ENCODE assay signal across 21 cellular contexts in genomic region chrX:149908308-149908707, GRCh38. TPM values are rescaled to one million over a fixed set of nuclear protein-coding genes. Genes with fewer than 3 reads are reported as not detected.
DNase-seq lines count a peak whose midpoint lies in the region; ATAC-seq and TF ChIP-seq lines count a peak whose summit lies in the region.
"Had no signal": no experiment of that assay in that cellular context is flagged by ENCODE, and none has a peak within 500 bp of the region (broad histone marks: within the 10 kb centered on the region; RNA-seq: fewer than 3 reads in every experiment).

No MANE protein-coding gene starts in this region.

- H3K4me3 Mint-ChIP-seq in stimulated activated naive B cell treated with anti-CD40 and anti-IgM and Interleukin-4, amounts not matched to agents 10 μg/mL and 1 μg/mL and 100 μg/mL, for 72 hours, result no peak overlapping the region
- no peak overlapping the region for H3K4me3 Mint-ChIP-seq in Calu3 (ENCODE audit: low read depth, unreplicated experiment)
- H3K4me3 Mint-ChIP-seq: WTC11 had no signal

- H3K36me3 Mint-ChIP-seq in stimulated activated naive B cell treated with anti-CD40 and anti-IgM and Interleukin-4, amounts not matched to agents 10 μg/mL and 1 μg/mL and 100 μg/mL, for 72 hours, result peaks cover 2 to 4% of the 10 kb centered on the region in 2 donors
- no peaks in the 10 kb centered on the region for H3K36me3 Mint-ChIP-seq in Calu3 (ENCODE audit: insufficient read depth, unreplicated experiment)
- H3K36me3 Mint-ChIP-seq: WTC11 had no signal

- no peak overlapping the region for H3K27ac Mint-ChIP-seq in stimulated activated naive B cell treated with anti-CD40 and anti-IgM and Interleukin-4, amounts not matched to agents 10 μg/mL and 1 μg/mL and 100 μg/mL, for 72 hours
- no peak overlapping the region for H3K27ac Mint-ChIP-seq in Calu3 (ENCODE audit: unreplicated experiment)
- H3K27ac Mint-ChIP-seq: WTC11 had no signal

- CTCF ChIA-PET in Calu3 (lab: Charles Lee), result no interaction called here

- no peak for DNase-seq in stimulated activated naive B cell treated with anti-CD40 and anti-IgM and Interleukin-4, amounts not matched to agents 10 μg/mL and 1 μg/mL and 100 μg/mL, for 72 hours
- no peak for DNase-seq in Calu3
- DNase-seq in DMS153 treated with DMSO at 0.1 percent for 48 hours (lab: John Stamatoyannopoulos, UW; ENCODE audit: unreplicated experiment), result no peak
- DNase-seq: activated gamma-delta T cell; DMS153; gastrocnemius medialis; left lung; NCI-H1417; NK-92 treated with Interleukin-12 subunit alpha and Interleukin-12 subunit beta, amount 100 ng/mL, for 24 hours; ovary; stimulated activated CD4-positive, alpha-beta T cell treated with anti-CD3 and anti-CD28 coated beads, Interleukin-4, amount 100 ng/mL, for 1 hour; stimulated activated CD8-positive, alpha-beta memory T cell treated with anti-CD3 and anti-CD28 coated beads, Interleukin-4, amount 100 ng/mL, for 48 hours had no signal

- intact Hi-C loops in Calu3 (cut with micrococcal nuclease; ENCODE audit: unreplicated experiment), result no loop called here

- BruUV-seq in Calu3 (replicated peaks; lab: Mats Ljungman, UMichigan), result no TSS peak

- H3K4me1 Mint-ChIP-seq in stimulated activated naive B cell treated with anti-CD40 and anti-IgM and Interleukin-4, amounts not matched to agents 10 μg/mL and 1 μg/mL and 100 μg/mL, for 72 hours, result peaks cover 2 to 11% of the 10 kb centered on the region in 2 donors
- H3K4me1 Mint-ChIP-seq in Calu3 (ENCODE audit: low read depth, unreplicated experiment), result no peaks in the 10 kb centered on the region

- TF ChIP-seq CTCF in Calu3 (IDR thresholded peaks at IDR 0.05; ENCODE audit: unreplicated experiment), result no peak

- H3K9me3 Mint-ChIP-seq in stimulated activated naive B cell treated with anti-CD40 and anti-IgM and Interleukin-4, amounts not matched to agents 10 μg/mL and 1 μg/mL and 100 μg/mL, for 72 hours, result peaks cover 3 to 8% of the 10 kb centered on the region in 2 donors
- H3K9me3 Mint-ChIP-seq in Calu3 (ENCODE audit: low read depth, unreplicated experiment), result no peaks in the 10 kb centered on the region

- H3K27me3 Mint-ChIP-seq in stimulated activated naive B cell treated with anti-CD40 and anti-IgM and Interleukin-4, amounts not matched to agents 10 μg/mL and 1 μg/mL and 100 μg/mL, for 72 hours, result peaks cover 0 to 8% of the 10 kb centered on the region in 2 donors
- H3K27me3 Mint-ChIP-seq in Calu3 (ENCODE audit: unreplicated experiment), result no peaks in the 10 kb centered on the region

- ATAC-seq in GM19035 (IDR thresholded peaks at IDR 0.05; ENCODE audit: unreplicated experiment) (peak; percentile 55), GM21786 (IDR thresholded peaks at IDR 0.05; ENCODE audit: unreplicated experiment) (peak; percentile 65), HG03196 (IDR thresholded peaks at IDR 0.05; ENCODE audit: unreplicated experiment) (peak; percentile 43), HG03025 (IDR thresholded peaks at IDR 0.05; ENCODE audit: low FRiP score, unreplicated experiment) (no peak)
- ATAC-seq in stimulated activated naive B cell treated with anti-CD40 and anti-IgM and Interleukin-4, amounts not matched to agents 10 μg/mL and 1 μg/mL and 100 μg/mL, for 72 hours (replicated peaks), result peak; percentile 55 to 77
- ATAC-seq: gastrocnemius medialis, left lung, WTC11 had no signal

RNA-seq across cellular contexts. Expression of gene HSFX4, which starts 21.1 kb away (rescaled TPM):
- not detected in 2 replicates for total RNA-seq in Calu3 (2022)
- total RNA-seq: astrocyte; gastrocnemius medialis; left lung; mucosa of gallbladder; ovary; T-helper 1 cell treated with Interleukin-12 subunit alpha and Interleukin-12 subunit beta and Interleukin-4 antibody, amounts not matched to agents 30 ng/mL and 1 ng/mL, for 36 hours; tibial nerve; WTC11 had no signal

RNA-seq across cellular contexts. Expression of gene MAGEA8, which starts 27.3 kb away (rescaled TPM):
- total RNA-seq in Calu3 (2022), result not detected in 2 replicates
- total RNA-seq: astrocyte; gastrocnemius medialis; left lung; mucosa of gallbladder; ovary; T-helper 1 cell treated with Interleukin-12 subunit alpha and Interleukin-12 subunit beta and Interleukin-4 antibody, amounts not matched to agents 30 ng/mL and 1 ng/mL, for 36 hours; tibial nerve; WTC11 had no signal

RNA-seq across cellular contexts. Expression of gene EOLA2, which starts 30.0 kb away (rescaled TPM):
- 41.2 and 47.3 TPM in 2 replicates for total RNA-seq in Calu3 (2022)
